In the genomic region with DNA sequence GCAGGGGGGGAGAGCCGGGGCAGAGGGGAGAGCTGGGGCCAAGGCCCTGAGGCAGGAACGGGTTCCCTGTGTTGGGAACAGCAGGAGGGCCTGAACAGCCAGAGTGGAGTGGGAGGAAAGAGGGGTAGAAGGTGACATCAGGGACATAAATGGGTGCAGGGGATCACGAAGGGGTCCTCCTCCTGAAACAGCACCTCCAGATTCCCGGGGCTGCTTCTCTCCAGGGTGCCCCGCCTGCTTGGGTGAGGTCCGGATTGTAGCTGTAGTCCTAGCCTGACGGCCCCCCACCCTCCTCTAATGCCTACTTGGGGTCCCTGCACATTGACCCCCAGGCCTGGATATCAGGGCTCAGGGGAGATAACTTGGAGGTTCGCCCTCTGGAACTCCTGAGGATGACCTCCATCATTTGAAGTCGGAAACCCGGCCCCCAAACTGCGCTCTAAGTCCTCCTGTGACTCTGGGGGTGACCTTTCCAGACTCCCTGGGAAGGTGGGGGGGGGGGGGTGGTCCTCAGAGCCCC, we compare ENCODE assay signal across 10 cellular contexts. TPM values are rescaled to one million over a fixed set of nuclear protein-coding genes. Genes with fewer than 3 reads are reported as not detected.
DNase-seq lines count a peak whose midpoint lies in the region; ATAC-seq and TF ChIP-seq lines count a peak whose summit lies in the region.
"Had no signal": no experiment of that assay in that cellular context is flagged by ENCODE, and none has a peak within 500 bp of the region (broad histone marks: within the 10 kb centered on the region; RNA-seq: fewer than 3 reads in every experiment).

No MANE protein-coding gene starts in this region.

- peaks cover 9 to 15% (median 13%) of the 10 kb centered on the region in 4 donors for H3K4me1 Mint-ChIP-seq in naive thymus-derived CD8-positive, alpha-beta T cell

- peak overlapping the region in 1 of 10 donors; percentile 40 for H3K27ac Mint-ChIP-seq in naive thymus-derived CD8-positive, alpha-beta T cell

- peaks cover 0 to 32% (median 3%) of the 10 kb centered on the region in 3 donors for H3K36me3 Mint-ChIP-seq in naive thymus-derived CD8-positive, alpha-beta T cell

- H3K9me3 ChIP-seq in colonic mucosa, result no peaks in the 10 kb centered on the region

- H3K27me3 ChIP-seq in ACC112 (ENCODE audit: insufficient read depth, low read length) (no peaks in the 10 kb centered on the region), HL-60 (ENCODE audit: insufficient read depth, poor library complexity, severe bottlenecking) (peaks cover 23% of the 10 kb centered on the region), colonic mucosa (peaks cover 24% of the 10 kb centered on the region)

- POLR2A ChIA-PET in naive thymus-derived CD8-positive, alpha-beta T cell (lab: Charles Lee), result interaction anchor here (1.3 to 9.2 kb wide), 2 partner anchors 15 to 21 kb away, joined by 4 to 98 read pairs; no protein-coding TSS in a partner anchor

- H3K9me3 Mint-ChIP-seq in naive thymus-derived CD8-positive, alpha-beta T cell, result no peaks in the 10 kb centered on the region

- peak overlapping the region in 1 of 2 donors; percentile 12 for H3K9ac ChIP-seq in colonic mucosa (ENCODE audit: low read depth in 2 of 2, low read length in 2 of 2)

- H2AFZ ChIP-seq in ACC112 (ENCODE audit: low read length, unreplicated experiment), result no peak overlapping the region

- H3K27ac ChIP-seq in ACC112 (ENCODE audit: low read depth, low read length) (no peak overlapping the region), HL-60 (replicated peaks) (no peak overlapping the region), caudate nucleus (ENCODE audit: low read depth, low read length) (peak overlapping the region; percentile 52), colonic mucosa (no peak overlapping the region)

- intact Hi-C loops in colonic mucosa (cut with DNase I), result no loop called here

- ATAC-seq in naive thymus-derived CD8-positive, alpha-beta T cell, result peak; percentile 8 to 26
- ATAC-seq in GM21515 (IDR thresholded peaks at IDR 0.05; ENCODE audit: unreplicated experiment) (no peak), HG02798 (IDR thresholded peaks at IDR 0.05; ENCODE audit: poor library complexity, unreplicated experiment) (no peak)

- H3K27me3 Mint-ChIP-seq in naive thymus-derived CD8-positive, alpha-beta T cell, result peaks cover 3 to 13% (median 7%) of the 10 kb centered on the region in 5 donors

- H3K4me3 ChIP-seq in ACC112 (ENCODE audit: low read depth, low read length) (peak overlapping the region; percentile 66), HL-60 (replicated peaks; ENCODE audit: insufficient read depth, low read length) (peak overlapping the region; percentile 9), colonic mucosa (no peak overlapping the region)

- no peaks in the 10 kb centered on the region for H3K79me2 ChIP-seq in ACC112 (ENCODE audit: control insufficient read depth, insufficient read depth, low read length, unreplicated experiment)

- DNase-seq in HL-60 (ENCODE audit: low read depth in 1 of 2, low spot score in 1 of 2) (no peak), caudate nucleus (lab: John Stamatoyannopoulos, UW) (peak in 1 of 61 donors; percentile 13), LoVo (ENCODE audit: low spot score) (no peak), colonic mucosa (no peak)
- DNase-seq in naive thymus-derived CD8-positive, alpha-beta T cell, result peak in 1 of 10 donors; percentile 21

- peak overlapping the region in 7 of 10 donors; percentile 20 to 78 (median 54) for H3K4me3 Mint-ChIP-seq in naive thymus-derived CD8-positive, alpha-beta T cell

- no peak for TF ChIP-seq CTCF in HL-60 (IDR thresholded peaks at IDR 0.05; ENCODE audit: insufficient read depth, low read length)
- TF ChIP-seq CTCF in colonic mucosa (IDR thresholded peaks at IDR 0.05), result no peak

- H3K4me1 ChIP-seq in ACC112 (ENCODE audit: control insufficient read depth, insufficient read depth, low read length, unreplicated experiment) (no peaks in the 10 kb centered on the region), colonic mucosa (no peaks in the 10 kb centered on the region)

- H3K36me3 ChIP-seq in ACC112 (ENCODE audit: insufficient read depth, low read length), result no peaks in the 10 kb centered on the region
- no peaks in the 10 kb centered on the region for H3K36me3 ChIP-seq in colonic mucosa

RNA-seq across cellular contexts. Expression of gene SCN1B, which starts 0.5 kb away (rescaled TPM):
- 1 to 10 TPM; 1.6 to 2.1 TPM for total RNA-seq in naive thymus-derived CD8-positive, alpha-beta T cell
- under 1 TPM in 2 of 3 donors, not detected in 1; 0.27 to 0.28 TPM for polyA plus RNA-seq in naive thymus-derived CD8-positive, alpha-beta T cell
- 1 to 10 TPM; 1.8 to 2.1 TPM for total RNA-seq in colonic mucosa

RNA-seq across cellular contexts. Expression of gene HPN, which starts 11.7 kb away (rescaled TPM):
- under 1 TPM in 1 of 2 experiments, not detected in 1; 0.16 TPM for total RNA-seq in naive thymus-derived CD8-positive, alpha-beta T cell
- under 1 TPM in 1 of 3 donors, not detected in 2; 0.16 TPM for polyA plus RNA-seq in naive thymus-derived CD8-positive, alpha-beta T cell
- 1 to 10 TPM in 1 of 2 donors, under 1 TPM in 1; 0.27 to 1.0 TPM for total RNA-seq in colonic mucosa
- total RNA-seq: esophagus mucosa, M059J had no signal

RNA-seq across cellular contexts. Expression of gene GRAMD1A, which starts 29.7 kb away (rescaled TPM):
- 100 to 1,000 TPM; 317 to 335 TPM for total RNA-seq in naive thymus-derived CD8-positive, alpha-beta T cell
- polyA plus RNA-seq in naive thymus-derived CD8-positive, alpha-beta T cell, result 10 to 100 TPM; 29.5 to 77.0 (median 42.0) TPM
- total RNA-seq in colonic mucosa, result 10 to 100 TPM; 26.3 to 31.0 TPM

Comparison
In these comparisons a context has a peak if more than half of its experiments do, and no peak if none do; other contexts are left out.
1. ATAC-seq: peak in naive thymus-derived CD8-positive, alpha-beta T cell (2 of 2); none in GM21515 (single experiment) and HG02798 (single experiment).
2. RNA of gene GRAMD1A, which starts 29.7 kb away (total RNA-seq): 317 to 335 TPM in naive thymus-derived CD8-positive, alpha-beta T cell; 26.3 to 31.0 TPM in colonic mucosa; every median in the first group is over 4 times any median in the second.